In genomic region chr6:123808556-123808955, GRCh38 we compare ENCODE assay signal across 14 cellular contexts. TPM values are rescaled to one million over a fixed set of nuclear protein-coding genes. Genes with fewer than 3 reads are reported as not detected.
DNase-seq lines count a peak whose midpoint lies in the region; TF ChIP-seq lines count a peak whose summit lies in the region.
"Had no signal": no experiment of that assay in that cellular context is flagged by ENCODE, and none has a peak within 500 bp of the region (broad histone marks: within the 10 kb centered on the region; RNA-seq: fewer than 3 reads in every experiment).

No MANE protein-coding gene starts in this region.

- H3K4ac ChIP-seq in H9 (ENCODE audit: low read depth, low read length): no peak overlapping the region

- H3K9ac ChIP-seq in H9 (ENCODE audit: extremely low read depth, insufficient read length, low read length): no peak overlapping the region

- H3K27ac Mint-ChIP-seq in H9: no peak overlapping the region
- H3K27ac Mint-ChIP-seq: nephron progenitor cell had no signal

- 60 to 70% methylated on average over 3 of the region's 3 CpGs for WGBS in transverse colon (ENCODE audit: low coverage in 1 of 2), 2 donors
- no CpG with 5 or more reads among the region's 3 CpGs for WGBS in H9 (ENCODE audit: extremely low coverage, insufficient read length, low lambda C conversion rate)

- H3K27me3 ChIP-seq in transverse colon (peaks cover 62% of the 10 kb centered on the region), H9 (ENCODE audit: insufficient read depth, low read length) (peaks cover 14% of the 10 kb centered on the region; the same call in 1 of the 2 replicates)

- H3K9me3 ChIP-seq in transverse colon (no peaks in the 10 kb centered on the region), H9 (ENCODE audit: control insufficient read depth, low read depth, low read length) (no peaks in the 10 kb centered on the region)
- H3K9me3 ChIP-seq: SJCRH30, spleen had no signal

- H3K4me3 Mint-ChIP-seq in H9: no peak overlapping the region
- H3K4me3 Mint-ChIP-seq: nephron progenitor cell had no signal

- no peak overlapping the region for H2BK12ac ChIP-seq in H9 (ENCODE audit: insufficient read length, low read depth, low read length)

- H2BK5ac ChIP-seq in H9 (ENCODE audit: insufficient read length, low read length): no peak overlapping the region

- H3K9me3 Mint-ChIP-seq in H9: no peaks in the 10 kb centered on the region
- H3K9me3 Mint-ChIP-seq: nephron progenitor cell had no signal

- TF ChIP-seq CTCF in transverse colon (IDR thresholded peaks at IDR 0.05) (no peak), H9 (conservative IDR thresholded peaks at IDR 0.05) (no peak)

- H2AK5ac ChIP-seq in H9 (ENCODE audit: insufficient read length, low read length): no peak overlapping the region

- intact Hi-C loops in transverse colon (cut with DNase I; ENCODE audit: low total_unique reads): no loop called here

- no peaks in the 10 kb centered on the region for H3K36me3 ChIP-seq in transverse colon
- H3K36me3 ChIP-seq: SJCRH30, spleen had no signal

- no peaks in the 10 kb centered on the region for H4K20me1 ChIP-seq in H9 (ENCODE audit: control insufficient read depth, insufficient read depth, insufficient read length)

- H3K27me3 Mint-ChIP-seq in H9 (ENCODE audit: low read depth): peaks cover 51% of the 10 kb centered on the region

- H2BK15ac ChIP-seq in H9 (ENCODE audit: low read depth, low read length): no peak overlapping the region

- H3K79me2 ChIP-seq in H9 (ENCODE audit: insufficient read depth, low read length): no peaks in the 10 kb centered on the region

- no peak overlapping the region for H4K8ac ChIP-seq in H9 (replicated peaks; ENCODE audit: insufficient read length, low read depth, low read length)

- no peak for TF ChIP-seq POLR2A in transverse colon (IDR thresholded peaks at IDR 0.05)

- no peak overlapping the region for H3K4me2 ChIP-seq in H9 (ENCODE audit: insufficient read depth, insufficient read length, low read length)

- no peak overlapping the region for H4K5ac ChIP-seq in H9 (ENCODE audit: insufficient read length, low read depth, low read length)

- H3K79me1 ChIP-seq in H9 (ENCODE audit: insufficient read depth, low read depth, low read length, poor library complexity, severe bottlenecking): no peaks in the 10 kb centered on the region

- no peak overlapping the region for H3K4me3 ChIP-seq in transverse colon
- H3K4me3 ChIP-seq: SJCRH30, spleen had no signal

- H3K23ac ChIP-seq in H9 (ENCODE audit: insufficient read length, low read depth, low read length): no peak overlapping the region

- H3K27ac ChIP-seq in transverse colon: no peak overlapping the region
- H3K27ac ChIP-seq in H9 (ENCODE audit: insufficient read length, low read depth, low read length): no peak overlapping the region
- H3K27ac ChIP-seq: SJCRH30, spleen, VCaP had no signal

- H2BK20ac ChIP-seq in H9 (ENCODE audit: low read depth, low read length, poor library complexity, severe bottlenecking): no peak overlapping the region

- H3K4me1 Mint-ChIP-seq in H9: peaks cover 4% of the 10 kb centered on the region in 2 experiments

- H3K14ac ChIP-seq in H9 (ENCODE audit: insufficient read depth, low read length): no peak overlapping the region

- in situ Hi-C loops in ACHN (cut with HindIII; ENCODE audit: low pct_ligation_motif_present, low pct_unique_long_range_greater_than_20kb, low sequenced_read_pairs) (no loop called here), transverse colon (cut with MboI; ENCODE audit: low pct_ligation_motif_present in 1 of 4, low pct_unique_long_range_greater_than_20kb in 1 of 4, low sequenced_read_pairs in 3 of 4) (no loop called here)

- TF ChIP-seq EP300 in transverse colon (IDR thresholded peaks at IDR 0.05; ENCODE audit: low read depth): no peak

- H3T11ph ChIP-seq in H9 (ENCODE audit: low read length): no peak overlapping the region

- DNase-seq in ACHN (peak; percentile 64), NCI-H1048 (lab: John Stamatoyannopoulos, UW) (peak; percentile 18), NCI-H748 (lab: John Stamatoyannopoulos, UW; ENCODE audit: unreplicated experiment) (peak; percentile 85), hippocampal formation (lab: John Stamatoyannopoulos, UW) (peak; percentile 45 to 65), transverse colon (no peak), HK-2 (ENCODE audit: unreplicated experiment) (no peak), H9 (no peak), activated gamma-delta T cell treated with Interleukin-2 at 50 U/mL for 16 hours (no peak)
- DNase-seq: dermis blood vessel endothelial cell, NCI-H2227 treated with DMSO at 0.1 percent for 48 hours, nephron progenitor cell, SJCRH30, spleen had no signal

- no peak overlapping the region for H2AFZ ChIP-seq in H9 (ENCODE audit: low read length)

- H4K91ac ChIP-seq in H9 (ENCODE audit: insufficient read length, low read depth, low read length): no peak overlapping the region

- no peaks in the 10 kb centered on the region for H3K36me3 Mint-ChIP-seq in H9 (ENCODE audit: insufficient read depth in 1 of 3, low read depth in 3 of 3)

- peaks cover 3% of the 10 kb centered on the region for H3K23me2 ChIP-seq in H9 (ENCODE audit: insufficient read length, low read depth, low read length, poor library complexity, severe bottlenecking)

- H3K4me1 ChIP-seq in transverse colon (peaks cover 0 to 5% (median 2%) of the 10 kb centered on the region in 4 donors), H9 (ENCODE audit: insufficient read depth, low read length) (no peaks in the 10 kb centered on the region)
- H3K4me1 ChIP-seq: SJCRH30 had no signal

- no peak overlapping the region for H2BK120ac ChIP-seq in H9 (ENCODE audit: low read depth, low read length, poor library complexity, severe bottlenecking)

- H3K56ac ChIP-seq in H9 (ENCODE audit: insufficient read length, low read depth, low read length): no peak overlapping the region

- H3K18ac ChIP-seq in H9 (ENCODE audit: insufficient read length, low read depth, low read length): no peak overlapping the region

RNA-seq across cellular contexts. Expression of gene NKAIN2, which starts 4.9 kb away (rescaled TPM):
- total RNA-seq in transverse colon: under 1 TPM in 1 of 4 donors, not detected in 3; 0.32 TPM
- 0.17 and 0.29 TPM in 2 replicates for total RNA-seq in H9 (2021)
- total RNA-seq: dermis blood vessel endothelial cell, SJCRH30 had no signal

Comparison
In these comparisons a context has a peak if more than half of its experiments do, and no peak if none do; other contexts are left out.
1. DNase-seq: peak in ACHN (single experiment), NCI-H1048 (single experiment), NCI-H748 (single experiment) and hippocampal formation (2 of 2); none in transverse colon (single experiment), HK-2 (single experiment), H9 (single experiment) and activated gamma-delta T cell treated with Interleukin-2 at 50 U/mL for 16 hours (single experiment).